1 cellular context compared by ENCODE assay signal in genomic region chr16:31487720-31488629, GRCh38.
A peak's percentile ranks its signal among the peaks of the same experiment; 100 is the strongest.
TF ChIP-seq lines count a peak whose summit lies in the region.

No MANE protein-coding gene starts in this region.

TF ChIP-seq in GM12878, 131 proteins besides CTCF, POLR2A, EP300 and RAD21:
- TF ChIP-seq BMI1 (IDR thresholded peaks at IDR 0.05; ENCODE audit: borderline replicate concordance) = no peak
- TF ChIP-seq, protein P1, sequence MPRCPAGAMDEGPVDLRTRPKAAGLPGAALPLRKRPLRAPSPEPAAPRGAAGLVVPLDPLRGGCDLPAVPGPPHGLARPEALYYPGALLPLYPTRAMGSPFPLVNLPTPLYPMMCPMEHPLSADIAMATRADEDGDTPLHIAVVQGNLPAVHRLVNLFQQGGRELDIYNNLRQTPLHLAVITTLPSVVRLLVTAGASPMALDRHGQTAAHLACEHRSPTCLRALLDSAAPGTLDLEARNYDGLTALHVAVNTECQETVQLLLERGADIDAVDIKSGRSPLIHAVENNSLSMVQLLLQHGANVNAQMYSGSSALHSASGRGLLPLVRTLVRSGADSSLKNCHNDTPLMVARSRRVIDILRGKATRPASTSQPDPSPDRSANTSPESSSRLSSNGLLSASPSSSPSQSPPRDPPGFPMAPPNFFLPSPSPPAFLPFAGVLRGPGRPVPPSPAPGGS (IDR thresholded peaks at IDR 0.05; ENCODE audit: borderline replicate concordance, insufficient read depth, low read depth, low read length, poor library complexity, severe bottlenecking) = peak; percentile 22
- TF ChIP-seq TCF3 (IDR thresholded peaks at IDR 0.05; ENCODE audit: borderline replicate concordance, insufficient read depth, low read depth, low read length) = 0 out of 2 replicates have a peak, but pooled peaks have one; percentile 16
- peak; percentile 9; the same call in 1 of the 2 replicates for TF ChIP-seq POLR2AphosphoS2 (IDR thresholded peaks at IDR 0.05; ENCODE audit: low read depth, low read length)
